Comparison of ENCODE assay signal across 14 cellular contexts in the genomic region with DNA sequence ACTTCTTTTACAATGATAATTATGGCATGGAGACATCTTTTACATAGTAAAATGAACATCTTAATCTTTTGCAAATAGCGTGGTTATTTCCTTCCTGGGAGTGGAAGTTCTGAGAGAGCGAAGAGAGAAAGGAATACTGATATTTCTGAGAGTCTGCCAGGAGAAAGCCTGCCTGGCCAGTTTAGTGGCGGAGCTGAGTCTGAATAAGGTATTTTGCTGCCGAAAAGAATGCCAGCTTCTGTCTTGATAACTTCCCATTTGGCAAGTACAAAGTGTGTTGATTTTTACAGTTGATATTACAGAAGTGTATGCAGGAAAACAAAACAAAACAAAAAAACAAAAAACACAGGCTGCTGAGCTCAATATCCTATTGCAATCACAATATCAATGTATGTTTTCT. TPM values are rescaled to one million over a fixed set of nuclear protein-coding genes. Genes with fewer than 3 reads are reported as not detected.
DNase-seq lines count a peak whose midpoint lies in the region; ATAC-seq and TF ChIP-seq lines count a peak whose summit lies in the region.
"Had no signal": no experiment of that assay in that cellular context is flagged by ENCODE, and none has a peak within 500 bp of the region (broad histone marks: within the 10 kb centered on the region; RNA-seq: fewer than 3 reads in every experiment).

No MANE protein-coding gene starts in this region.

- DNase-seq in PC-3 (peak; percentile 28), epithelial cell of esophagus (ENCODE audit: low read depth) (peak; percentile 25), EL (no peak), osteoblast (ENCODE audit: insufficient read length, low spot score, missing footprints) (no peak), HUDEP-2 (lab: John Stamatoyannopoulos, UW; ENCODE audit: unreplicated experiment in 76 of 76) (no peak), NCI-H187 treated with DMSO at 0.1 percent for 48 hours (lab: John Stamatoyannopoulos, UW) (no peak)
- DNase-seq: 8988T; AML-193; CD4-positive, alpha-beta T cell; DMS79; HCEC 1CT; HFFc6 had no signal

- intact Hi-C loops in PC-3 (cut with micrococcal nuclease) = no loop called here

- H3K4me2 ChIP-seq in BLaER1 = peak overlapping the region; percentile 63
- H3K4me2 ChIP-seq in PC-3 (ENCODE audit: low read length) = no peak overlapping the region
- peak overlapping the region; percentile 24 for H3K4me2 ChIP-seq in parathyroid adenoma (ENCODE audit: low read length)
- no peak overlapping the region for H3K4me2 ChIP-seq in osteoblast (ENCODE audit: insufficient read depth, low read length)

- BruUV-seq in PC-3 (replicated peaks; lab: Mats Ljungman, UMichigan) = no TSS peak

- H3F3A ChIP-seq in PC-3 (ENCODE audit: low read length, unreplicated experiment) = no peaks in the 10 kb centered on the region

- H4K20me1 ChIP-seq in BLaER1 (no peaks in the 10 kb centered on the region), PC-3 (ENCODE audit: low read length) (no peaks in the 10 kb centered on the region), osteoblast (ENCODE audit: insufficient read depth, low read length) (no peaks in the 10 kb centered on the region)

- 0 out of 2 replicates have a peak, but pooled peaks cover 3% of the 10 kb centered on the region for H3K9me2 ChIP-seq in PC-3 (replicated peaks; ENCODE audit: low read length)

- peak overlapping the region; percentile 42 for H3K27ac ChIP-seq in BLaER1
- H3K27ac ChIP-seq in PC-3 (ENCODE audit: low read length) = no peak overlapping the region
- H3K27ac ChIP-seq in parathyroid adenoma = peak overlapping the region; percentile 92
- H3K27ac ChIP-seq in osteoblast (ENCODE audit: low read depth, low read length) = no peak overlapping the region

- CTCF ChIA-PET in PC-3 (lab: Charles Lee) = no interaction called here

- H3K4me1 ChIP-seq in BLaER1 (peaks cover 48% of the 10 kb centered on the region), PC-3 (ENCODE audit: insufficient read depth, low read length) (no peaks in the 10 kb centered on the region), parathyroid adenoma (peaks cover 45% of the 10 kb centered on the region), osteoblast (ENCODE audit: insufficient read depth, low read length) (no peaks in the 10 kb centered on the region)

- H2AFZ ChIP-seq in PC-3 (ENCODE audit: low read length) (no peak overlapping the region), parathyroid adenoma (peak overlapping the region; percentile 31), osteoblast (ENCODE audit: low read length) (no peak overlapping the region)

- TF ChIP-seq CTCF in PC-3 (conservative IDR thresholded peaks at IDR 0.05; ENCODE audit: low read depth, low read length) = no peak
- TF ChIP-seq CTCF in epithelial cell of esophagus (IDR thresholded peaks at IDR 0.05; ENCODE audit: insufficient read depth, low read depth, low read length, missing control alignments) = no peak
- TF ChIP-seq CTCF in parathyroid adenoma (IDR thresholded peaks at IDR 0.05) = no peak
- TF ChIP-seq CTCF in osteoblast (IDR thresholded peaks at IDR 0.05; ENCODE audit: extremely low read depth, low read depth, low read length) = no peak

- H3K79me2 ChIP-seq in PC-3 (ENCODE audit: low read length) = no peaks in the 10 kb centered on the region
- peaks cover 4% of the 10 kb centered on the region for H3K79me2 ChIP-seq in parathyroid adenoma
- H3K79me2 ChIP-seq in osteoblast (ENCODE audit: insufficient read depth, low read length) = no peaks in the 10 kb centered on the region

- H3K9me3 ChIP-seq in BLaER1 (peaks cover 11% of the 10 kb centered on the region; the same call in 1 of the 2 replicates), PC-3 (ENCODE audit: low read length) (no peaks in the 10 kb centered on the region), parathyroid adenoma (ENCODE audit: control insufficient read depth, low read length) (no peaks in the 10 kb centered on the region), osteoblast (ENCODE audit: low read depth, low read length) (no peaks in the 10 kb centered on the region)

- H3K27me3 ChIP-seq in BLaER1 (no peaks in the 10 kb centered on the region), PC-3 (ENCODE audit: low read length) (peaks cover 19% of the 10 kb centered on the region; the same call in 1 of the 2 replicates), parathyroid adenoma (ENCODE audit: control insufficient read depth, insufficient read depth, low read length) (no peaks in the 10 kb centered on the region), osteoblast (ENCODE audit: insufficient read depth, low read length) (peaks cover 2% of the 10 kb centered on the region)

- ATAC-seq in PC-3 = no peak

- H3K36me3 ChIP-seq in BLaER1 (no peaks in the 10 kb centered on the region), PC-3 (ENCODE audit: low read depth, low read length) (no peaks in the 10 kb centered on the region), parathyroid adenoma (ENCODE audit: control insufficient read depth, insufficient read depth, low read length) (no peaks in the 10 kb centered on the region), osteoblast (ENCODE audit: insufficient read depth, low read length) (no peaks in the 10 kb centered on the region)

- H3K4me3 ChIP-seq in BLaER1 (no peak overlapping the region; the same call in 1 of the 2 replicates), PC-3 (ENCODE audit: low read length) (no peak overlapping the region), epithelial cell of esophagus (ENCODE audit: low read length) (no peak overlapping the region), parathyroid adenoma (ENCODE audit: low read depth, low read length) (no peak overlapping the region), osteoblast (ENCODE audit: insufficient read depth, low read length) (no peak overlapping the region)

- POLR2A ChIA-PET in PC-3 (lab: Charles Lee; ENCODE audit: unreplicated experiment) = no interaction called here

- H3K9ac ChIP-seq in BLaER1 (no peak overlapping the region), PC-3 (ENCODE audit: low read length) (no peak overlapping the region), parathyroid adenoma (no peak overlapping the region)

RNA-seq across cellular contexts. Expression of a gene that starts 55.9 kb away (rescaled TPM):
- total RNA-seq in PC-3 (2014; rRNA removed) (0.36 TPM in 1 of 2 replicates, not detected in the other), osteoblast (5.1 and 13.3 TPM in 2 replicates)
- total RNA-seq: CD4-positive, alpha-beta T cell had no signal

Comparison
In these comparisons a context has a peak if more than half of its experiments do, and no peak if none do; other contexts are left out.
1. H3K27ac ChIP-seq: peak in BLaER1 (single experiment) and parathyroid adenoma (single experiment); none in PC-3 (single experiment) and osteoblast (single experiment).
2. H3K4me2 ChIP-seq: peak in BLaER1 (single experiment) and parathyroid adenoma (single experiment); none in PC-3 (single experiment) and osteoblast (single experiment).
3. DNase-seq: peak in PC-3 (single experiment) and epithelial cell of esophagus (single experiment); none in EL (single experiment), osteoblast (single experiment), HUDEP-2 (0 of 76) and NCI-H187 treated with DMSO at 0.1 percent for 48 hours (single experiment).